In the genomic region with DNA sequence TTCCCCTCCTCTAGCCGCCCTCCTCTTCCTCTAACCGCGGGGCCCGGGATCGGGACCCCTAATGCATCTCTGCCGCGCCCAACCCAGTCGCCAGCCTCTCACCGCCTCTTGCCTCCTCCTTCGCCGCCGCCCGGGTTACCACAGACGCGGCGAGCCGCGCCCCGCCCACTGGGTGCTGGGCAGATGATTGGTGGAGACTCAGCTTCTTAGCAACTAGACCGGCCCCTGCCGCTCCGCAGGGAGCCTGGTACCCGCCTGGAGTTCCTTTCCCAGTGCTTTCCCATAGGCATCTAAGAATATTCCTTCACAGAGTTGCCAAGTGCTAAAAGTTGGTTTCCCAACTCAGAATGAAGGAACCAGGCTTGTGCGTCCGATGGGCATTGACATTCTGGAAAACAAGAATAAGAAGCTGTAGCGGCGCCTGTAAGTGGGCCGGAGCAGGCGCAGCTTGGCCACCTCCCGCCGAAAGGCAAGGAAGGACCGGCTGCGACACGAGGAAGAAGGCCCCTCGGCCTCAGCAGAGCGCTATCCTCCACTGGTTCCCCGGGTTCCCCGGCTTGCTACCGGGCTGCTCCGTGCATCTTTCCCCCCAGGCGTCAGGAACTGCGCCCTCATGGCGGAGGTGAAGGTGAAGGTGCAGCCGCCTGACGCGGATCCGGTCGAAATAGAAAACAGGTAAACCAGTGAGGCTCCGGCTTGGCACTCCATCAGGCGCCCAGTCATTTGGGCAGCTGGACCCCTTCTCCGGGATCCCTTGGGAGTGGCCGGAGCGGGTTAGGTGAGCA, we compare ENCODE assay signal across 8 cellular contexts. TPM values are rescaled to one million over a fixed set of nuclear protein-coding genes. Genes with fewer than 3 reads are reported as not detected.
DNase-seq lines count a peak whose midpoint lies in the region; ATAC-seq, FAIRE-seq and TF ChIP-seq lines count a peak whose summit lies in the region.

A gene (minus strand): TSS at position 137 of the 785 bp plus-strand sequence. CDS start 1,672 bp downstream, outside the sequence.
A gene with protein sequence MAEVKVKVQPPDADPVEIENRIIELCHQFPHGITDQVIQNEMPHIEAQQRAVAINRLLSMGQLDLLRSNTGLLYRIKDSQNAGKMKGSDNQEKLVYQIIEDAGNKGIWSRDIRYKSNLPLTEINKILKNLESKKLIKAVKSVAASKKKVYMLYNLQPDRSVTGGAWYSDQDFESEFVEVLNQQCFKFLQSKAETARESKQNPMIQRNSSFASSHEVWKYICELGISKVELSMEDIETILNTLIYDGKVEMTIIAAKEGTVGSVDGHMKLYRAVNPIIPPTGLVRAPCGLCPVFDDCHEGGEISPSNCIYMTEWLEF (plus strand): TSS at position 497 of the 785 bp plus-strand sequence. CDS start 117 bp downstream, at position 614.

- 0 out of 3 replicates have a peak, but pooled peaks of 1 of the 2 experiments have one; percentile 9 for TF ChIP-seq EP300 in H1 (IDR thresholded peaks at IDR 0.05; ENCODE audit: borderline replicate concordance in 1 of 2, low read depth in 2 of 2, low read length in 2 of 2)

- H3K79me2 ChIP-seq in H1 (ENCODE audit: control insufficient read depth in 1 of 2, insufficient read depth in 2 of 2, low read length in 2 of 2): peaks cover 3 to 28% of the 10 kb centered on the region in 2 experiments; a peak in 3 of 4 replicates

- peak; percentile 98 for DNase-seq in Caco-2
- DNase-seq in HTR-8/SVneo (ENCODE audit: insufficient read length, low spot score): peak; percentile 99
- peak; percentile 91 for DNase-seq in NOMO-1 treated with DMSO at 0.1 percent for 48 hours (lab: John Stamatoyannopoulos, UW; ENCODE audit: unreplicated experiment)
- peak; percentile 95 for DNase-seq in activated CD8-positive, alpha-beta memory T cell treated with anti-CD3 and anti-CD28 coated beads, Interleukin-2, amount 10 ng/mL, durations not matched to agents 7 days and 5 days
- DNase-seq in H1 (ENCODE audit: low read depth in 1 of 2, low spot score in 2 of 2): peak; percentile 89 to 99
- peak; percentile 84 to 86 for DNase-seq in memory B cell (ENCODE audit: low spot score in 2 of 2)
- peak; percentile 87 for DNase-seq in stimulated activated CD8-positive, alpha-beta memory T cell treated with anti-CD3 and anti-CD28 coated beads, Interleukin-12 subunit alpha, Interleukin-12 subunit beta, amount 100 ng/mL, for 1 hour (ENCODE audit: low read depth)

- H2AK5ac ChIP-seq in H1 (ENCODE audit: low read depth, low read length): no peak within 1 kb of the TSS

- H3K27me3 Mint-ChIP-seq in Caco-2 (ENCODE audit: insufficient read depth, unreplicated experiment): no peaks in the 10 kb centered on the region
- H3K27me3 Mint-ChIP-seq in activated CD8-positive, alpha-beta memory T cell treated with anti-CD3 and anti-CD28 coated beads, Interleukin-2, amount 10 ng/mL, durations not matched to agents 7 days and 5 days: no peaks in the 10 kb centered on the region
- H3K27me3 Mint-ChIP-seq in memory B cell: no peaks in the 10 kb centered on the region

- H4K8ac ChIP-seq in H1 (ENCODE audit: extremely low read depth, insufficient read depth, low read length): peak within 1 kb of the TSS; percentile 96; the same call in 1 of the 2 replicates

- H3K27ac ChIP-seq in H1 (ENCODE audit: low read depth, low read length): peak within 1 kb of the TSS; percentile 91

- H3K9me3 Mint-ChIP-seq in Caco-2 (ENCODE audit: unreplicated experiment): no peaks in the 10 kb centered on the region
- H3K9me3 Mint-ChIP-seq in activated CD8-positive, alpha-beta memory T cell treated with anti-CD3 and anti-CD28 coated beads, Interleukin-2, amount 10 ng/mL, durations not matched to agents 7 days and 5 days (ENCODE audit: low read depth): no peaks in the 10 kb centered on the region
- no peaks in the 10 kb centered on the region for H3K9me3 Mint-ChIP-seq in memory B cell

- H2BK20ac ChIP-seq in H1 (ENCODE audit: low read length): no peak within 1 kb of the TSS

- ATAC-seq in GM21381 (IDR thresholded peaks at IDR 0.05; ENCODE audit: unreplicated experiment) (peak; percentile 98), memory B cell (ENCODE audit: low read depth) (peak; percentile 88)
- peak; percentile 98 for ATAC-seq in activated CD8-positive, alpha-beta memory T cell treated with anti-CD3 and anti-CD28 coated beads, Interleukin-2, amount 10 ng/mL, durations not matched to agents 7 days and 5 days

- 1% methylated on average over 53 of the region's 53 CpGs; no CpG with 5 or more reads in 1 of the 2 experiments for WGBS in H1 (ENCODE audit: extremely low coverage in 1 of 2, insufficient coverage in 1 of 2, insufficient read length in 1 of 2, insufficient replicate concordance in 2 of 2, low coverage in 1 of 2, low lambda C conversion rate in 2 of 2, missing lambda C conversion rate in 1 of 2), 2 experiments

- no TSS peak for BruUV-seq in Caco-2 (replicated peaks; lab: Mats Ljungman, UMichigan)

- TF ChIP-seq RAD21 in H1 (IDR thresholded peaks at IDR 0.05 in 1 of 2, conservative IDR thresholded peaks at IDR 0.05 in 1 of 2; ENCODE audit: low read depth in 2 of 2, low read length in 2 of 2): 0 out of 4 replicates have a peak, but pooled peaks of 1 of the 2 experiments have one; percentile 4

- CTCF ChIA-PET in Caco-2 (lab: Charles Lee): interaction anchor here (0.9 to 1.0 kb wide), 2 partner anchors 30 to 41 kb away, joined by 3 to 4 read pairs; a partner anchor contains a TSS
- CTCF ChIA-PET in activated CD8-positive, alpha-beta memory T cell treated with anti-CD3 and anti-CD28 coated beads, Interleukin-2, amount 10 ng/mL, durations not matched to agents 7 days and 5 days (lab: Charles Lee): interaction anchor here (1.0 to 2.6 kb wide), 6 partner anchors 8 to 179 kb away, joined by 3 to 13 read pairs (median 6); a partner anchor contains a TSS
- CTCF ChIA-PET in H1 (lab: Charles Lee; ENCODE audit: partially characterized antibody): interaction anchor here (0.9 to 1.1 kb wide), 2 partner anchors 30 to 32 kb away, joined by 3 read pairs; a partner anchor contains a TSS

- peak within 1 kb of the TSS; percentile 81 for H4K91ac ChIP-seq in H1 (replicated peaks; ENCODE audit: insufficient read length, low read length)

- H2BK15ac ChIP-seq in H1 (ENCODE audit: low read length): peak within 1 kb of the TSS; percentile 93; the same call in 1 of the 2 replicates

- intact Hi-C loops in Caco-2 (cut with micrococcal nuclease; ENCODE audit: unreplicated experiment): loop anchor here (1.0 to 5.0 kb wide), 4 partner anchors 30 to 54 kb away; a partner anchor contains a TSS

- peak; percentile 73 to 82 for TF ChIP-seq POLR2A in H1 (IDR thresholded peaks at IDR 0.05; ENCODE audit: control extremely low read depth in 1 of 2, low read depth in 2 of 2, low read length in 2 of 2)

- H3K23me2 ChIP-seq in H1 (ENCODE audit: low read depth, low read length): 0 out of 2 replicates have a peak, but pooled peaks cover 4% of the 10 kb centered on the region

- peak within 1 kb of the TSS; percentile 86 to 97 (median 90) for H3K9ac ChIP-seq in H1 (replicated peaks in 1 of 4; ENCODE audit: extremely low read depth in 1 of 4, low read depth in 3 of 4, low read length in 3 of 4)

- no peak within 1 kb of the TSS for H3K14ac ChIP-seq in H1 (ENCODE audit: insufficient read length)

- H3K4me1 Mint-ChIP-seq in Caco-2 (ENCODE audit: low read depth, unreplicated experiment): peaks cover 17% of the 10 kb centered on the region
- H3K4me1 Mint-ChIP-seq in activated CD8-positive, alpha-beta memory T cell treated with anti-CD3 and anti-CD28 coated beads, Interleukin-2, amount 10 ng/mL, durations not matched to agents 7 days and 5 days: peaks cover 30% of the 10 kb centered on the region
- H3K4me1 Mint-ChIP-seq in memory B cell: peaks cover 16% of the 10 kb centered on the region

- H3K4me3 ChIP-seq in Caco-2 (ENCODE audit: low read depth, low read length) (peak within 1 kb of the TSS; percentile 82), H1 (ENCODE audit: extremely low read depth in 1 of 4, insufficient read depth in 2 of 4, low read depth in 3 of 4, low read length in 4 of 4) (peak within 1 kb of the TSS; percentile 73 to 97 (median 91))

- H3K36me3 Mint-ChIP-seq in Caco-2 (ENCODE audit: insufficient read depth, unreplicated experiment) (peaks cover 18% of the 10 kb centered on the region), memory B cell (peaks cover 4% of the 10 kb centered on the region)
- no peaks in the 10 kb centered on the region for H3K36me3 Mint-ChIP-seq in activated CD8-positive, alpha-beta memory T cell treated with anti-CD3 and anti-CD28 coated beads, Interleukin-2, amount 10 ng/mL, durations not matched to agents 7 days and 5 days

- peak within 1 kb of the TSS; percentile 77 to 93 for H3K4me2 ChIP-seq in H1 (ENCODE audit: insufficient read depth in 1 of 2, low read depth in 2 of 2, low read length in 2 of 2)

- H3K56ac ChIP-seq in H1 (replicated peaks; ENCODE audit: insufficient read length, low read depth, low read length): peak within 1 kb of the TSS; percentile 93

- H2BK5ac ChIP-seq in H1 (ENCODE audit: low read depth, low read length): peak within 1 kb of the TSS; percentile 99

- H3K4me1 ChIP-seq in Caco-2: peaks cover 6% of the 10 kb centered on the region; the same call in 1 of the 2 replicates
- no peaks in the 10 kb centered on the region; a peak in 2 of 7 replicates for H3K4me1 ChIP-seq in H1 (replicated peaks in 1 of 4; ENCODE audit: control insufficient read depth in 3 of 4, insufficient read depth in 4 of 4, low read length in 3 of 4)

- FAIRE-seq in HTR-8/SVneo (lab: Jason Lieb, UNC): peak; percentile 90
- peak; percentile 48 for FAIRE-seq in H1 (lab: Jason Lieb, UNC)

- no peaks in the 10 kb centered on the region for H4K20me1 ChIP-seq in H1 (replicated peaks in 1 of 2; ENCODE audit: control insufficient read depth in 1 of 2, insufficient read depth in 2 of 2, low read length in 2 of 2)

- H3K4me3 Mint-ChIP-seq in Caco-2 (ENCODE audit: unreplicated experiment) (peak within 1 kb of the TSS; percentile 98), memory B cell (peak within 1 kb of the TSS; percentile 90)
- H3K4me3 Mint-ChIP-seq in activated CD8-positive, alpha-beta memory T cell treated with anti-CD3 and anti-CD28 coated beads, Interleukin-2, amount 10 ng/mL, durations not matched to agents 7 days and 5 days: peak within 1 kb of the TSS; percentile 94

- no peaks in the 10 kb centered on the region; the same call in 1 of the 2 replicates for H3K79me1 ChIP-seq in H1 (ENCODE audit: low read depth, low read length)

- H4K5ac ChIP-seq in H1 (ENCODE audit: insufficient read length, low read depth, low read length): peak within 1 kb of the TSS; percentile 91

- H2AFZ ChIP-seq in H1 (ENCODE audit: low read length): peak within 1 kb of the TSS; percentile 84

- no peaks in the 10 kb centered on the region for H3K9me3 ChIP-seq in Caco-2
- H3K9me3 ChIP-seq in H1 (ENCODE audit: insufficient read depth in 2 of 2, low read depth in 1 of 2, low read length in 1 of 2): no peaks in the 10 kb centered on the region

- H3K27ac Mint-ChIP-seq in Caco-2 (ENCODE audit: unreplicated experiment): peak within 1 kb of the TSS; percentile 100
- peak within 1 kb of the TSS; percentile 88 for H3K27ac Mint-ChIP-seq in activated CD8-positive, alpha-beta memory T cell treated with anti-CD3 and anti-CD28 coated beads, Interleukin-2, amount 10 ng/mL, durations not matched to agents 7 days and 5 days
- H3K27ac Mint-ChIP-seq in memory B cell: peak within 1 kb of the TSS; percentile 96

- H3K4ac ChIP-seq in H1 (replicated peaks; ENCODE audit: insufficient read length, low read depth, low read length): no peak within 1 kb of the TSS

- H3K27me3 ChIP-seq in Caco-2 (replicated peaks; ENCODE audit: control insufficient read depth, insufficient read depth, low read length) (no peaks in the 10 kb centered on the region), H1 (replicated peaks in 1 of 4; ENCODE audit: control insufficient read depth in 3 of 4, extremely low read depth in 1 of 4, insufficient read depth in 3 of 4, low read length in 3 of 4) (no peaks in the 10 kb centered on the region)

- TF ChIP-seq CTCF in Caco-2 (IDR thresholded peaks at IDR 0.05; ENCODE audit: insufficient read depth in 1 of 2, low read depth in 1 of 2, low read length in 1 of 2, severe bottlenecking in 1 of 2, unreplicated experiment in 1 of 2) (no peak), H1 (IDR thresholded peaks at IDR 0.05; ENCODE audit: control extremely low read depth in 1 of 3, insufficient read depth in 1 of 3, low read depth in 1 of 3, low read length in 3 of 3) (no peak)

- H3K23ac ChIP-seq in H1 (ENCODE audit: insufficient read length): no peak within 1 kb of the TSS

- H3K36me3 ChIP-seq in Caco-2 (ENCODE audit: control insufficient read depth, insufficient read depth, low read length) (no peaks in the 10 kb centered on the region), H1 (ENCODE audit: control insufficient read depth in 2 of 4, insufficient read depth in 4 of 4, low read length in 3 of 4) (peaks cover 0 to 4% (median 2%) of the 10 kb centered on the region in 4 experiments; a peak in 3 of 8 replicates)

- peak within 1 kb of the TSS; percentile 96; the same call in 1 of the 2 replicates for H3K18ac ChIP-seq in H1 (ENCODE audit: extremely low read depth, low read length)

- no peak within 1 kb of the TSS for H2BK120ac ChIP-seq in H1 (replicated peaks; ENCODE audit: low read depth, low read length)

- POLR2A ChIA-PET in Caco-2 (lab: Charles Lee) (interaction anchor here (0.5 to 2.2 kb wide), 7 partner anchors 11 to 896 kb away, joined by 3 to 48 read pairs (median 3); a partner anchor contains a TSS), H1 (lab: Charles Lee; ENCODE audit: partially characterized antibody) (interaction anchor here (0.7 to 2.6 kb wide), 19 partner anchors 10 to 179 kb away, joined by 3 to 14 read pairs (median 3); a partner anchor contains a TSS)

- peak within 1 kb of the TSS; percentile 89; the same call in 1 of the 2 replicates for H2BK12ac ChIP-seq in H1 (ENCODE audit: low read depth, low read length)

RNA-seq across cellular contexts. Expression of the first gene that starts in this region (rescaled TPM):
- total RNA-seq in Caco-2 (2022): 8.6 and 9.6 TPM in 2 replicates
- total RNA-seq in activated CD8-positive, alpha-beta memory T cell treated with anti-CD3 and anti-CD28 coated beads, Interleukin-2, amount 10 ng/mL, durations not matched to agents 7 days and 5 days: 1 to 10 TPM; 1.7 to 2.0 TPM
- total RNA-seq in H1 (2021; fragmentation: NEBNext Ultra II Directional; extraction: Animal tissue kit (Norgen Biotek cat#: 25700)): 9.7 and 9.9 TPM in 2 replicates
- polyA plus RNA-seq in H1 (2011; rRNA removed): 4.9 and 8.0 TPM in 2 replicates
- polyA plus RNA-seq in H1 (2011; cell fraction: cytosol; rRNA removed): 9.6 TPM
- 8.1 TPM for polyA plus RNA-seq in H1 (2011; cell fraction: nucleus; rRNA removed)
- 8.5 to 13.0 TPM (median 11.2 TPM) in 4 replicates for polyA plus RNA-seq in H1 (2012, experiment 1 of 2)
- polyA plus RNA-seq in H1 (2012, experiment 2 of 2): 2.3 TPM
- 10.8 TPM for polyA plus RNA-seq in H1 (2013, experiment 1 of 2)
- 10.0 TPM for polyA plus RNA-seq in H1 (2013, experiment 2 of 2)
- polyA minus RNA-seq in H1 (2011; rRNA and poly(A)+ RNA removed): 7.0 and 11.3 TPM in 2 replicates
- 7.3 TPM for polyA minus RNA-seq in H1 (2011; cell fraction: cytosol; rRNA and poly(A)+ RNA removed)
- 10.0 TPM for polyA minus RNA-seq in H1 (2011; cell fraction: nucleus; rRNA and poly(A)+ RNA removed)

RNA-seq across cellular contexts. Expression of the second gene that starts in this region (rescaled TPM):
- 13.7 and 15.7 TPM in 2 replicates for total RNA-seq in Caco-2 (2022)
- 10 to 100 TPM in 1 of 2 experiments, 1 to 10 TPM in 1; 7.3 to 11.6 TPM for total RNA-seq in activated CD8-positive, alpha-beta memory T cell treated with anti-CD3 and anti-CD28 coated beads, Interleukin-2, amount 10 ng/mL, durations not matched to agents 7 days and 5 days
- total RNA-seq in H1 (2021; fragmentation: NEBNext Ultra II Directional; extraction: Animal tissue kit (Norgen Biotek cat#: 25700)): 12.6 and 14.0 TPM in 2 replicates
- 2.8 and 5.7 TPM in 2 replicates for polyA plus RNA-seq in H1 (2011; rRNA removed)
- 8.8 TPM for polyA plus RNA-seq in H1 (2011; cell fraction: cytosol; rRNA removed)
- 10.1 TPM for polyA plus RNA-seq in H1 (2011; cell fraction: nucleus; rRNA removed)
- 7.1 to 12.1 TPM (median 10.4 TPM) in 4 replicates for polyA plus RNA-seq in H1 (2012, experiment 1 of 2)
- polyA plus RNA-seq in H1 (2012, experiment 2 of 2): 1.4 TPM
- polyA plus RNA-seq in H1 (2013, experiment 1 of 2): 9.7 TPM
- 10.3 TPM for polyA plus RNA-seq in H1 (2013, experiment 2 of 2)
- 3.9 and 6.9 TPM in 2 replicates for polyA minus RNA-seq in H1 (2011; rRNA and poly(A)+ RNA removed)
- 19.7 TPM for polyA minus RNA-seq in H1 (2011; cell fraction: cytosol; rRNA and poly(A)+ RNA removed)
- 13.9 TPM for polyA minus RNA-seq in H1 (2011; cell fraction: nucleus; rRNA and poly(A)+ RNA removed)

Comparison
In these comparisons a context has a peak if more than half of its experiments do, and no peak if none do; other contexts are left out.
1. Peak in every context shown above with its lines: DNase-seq, ATAC-seq, H3K4me3 ChIP-seq and H3K27ac ChIP-seq.